ENCODE assay signal across 28 cellular contexts in the genomic region with DNA sequence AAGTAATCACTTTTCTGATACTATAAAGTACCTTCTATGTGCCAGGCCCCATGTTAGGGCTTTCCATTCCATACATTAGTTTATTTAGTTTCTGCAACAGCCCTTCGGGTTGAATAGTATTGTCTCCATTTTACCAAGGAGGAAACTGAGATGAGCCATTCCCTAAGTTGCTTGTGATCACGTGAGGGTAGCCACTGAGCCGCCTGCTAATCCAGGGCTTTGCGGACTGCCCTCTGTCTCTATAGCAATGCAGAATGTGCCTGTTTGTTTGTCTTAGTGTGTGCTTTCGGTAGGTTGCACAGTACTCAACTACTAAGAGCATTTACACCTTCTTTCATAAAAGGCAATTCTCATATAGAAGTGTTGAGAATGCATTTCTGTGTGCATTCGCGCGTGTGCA. TPM values are rescaled to one million over a fixed set of nuclear protein-coding genes. Genes with fewer than 3 reads are reported as not detected.
"Had no signal": no experiment of that assay in that cellular context is flagged by ENCODE, and none has a peak within 500 bp of the region (broad histone marks: within the 10 kb centered on the region; RNA-seq: fewer than 3 reads in every experiment).

No MANE protein-coding gene starts in this region.

- H3K36me3 Mint-ChIP-seq: activated naive CD8-positive, alpha-beta T cell treated with anti-CD3 and anti-CD28 coated beads for 36 hours; mesothelial cell of epicardium had no signal

- H3K4me3 ChIP-seq: adrenal gland, pancreas, psoas muscle, sigmoid colon, stomach, thyroid gland, upper lobe of right lung had no signal

- H3K9me3 ChIP-seq: adrenal gland, pancreas, psoas muscle, sigmoid colon, stomach, thyroid gland, upper lobe of right lung had no signal

- H3K4me3 Mint-ChIP-seq: activated naive CD8-positive, alpha-beta T cell treated with anti-CD3 and anti-CD28 coated beads for 36 hours; endodermal cell; mesothelial cell of epicardium; stimulated activated naive B cell treated with anti-CD40 and anti-IgM and Interleukin-4, amounts not matched to agents 10 μg/mL and 1 μg/mL and 100 μg/mL, for 72 hours had no signal

- H3K4me1 ChIP-seq: foreskin keratinocyte, psoas muscle had no signal

- H3K36me3 ChIP-seq: adrenal gland, brain microvascular endothelial cell, pancreas, sigmoid colon, stomach, thyroid gland, upper lobe of right lung had no signal

- H3K27ac Mint-ChIP-seq: activated naive CD8-positive, alpha-beta T cell treated with anti-CD3 and anti-CD28 coated beads for 36 hours; endodermal cell; mesothelial cell of epicardium; stimulated activated naive B cell treated with anti-CD40 and anti-IgM and Interleukin-4, amounts not matched to agents 10 μg/mL and 1 μg/mL and 100 μg/mL, for 72 hours had no signal

- H3K27me3 ChIP-seq: brain microvascular endothelial cell, thyroid gland had no signal

- H3K9me3 Mint-ChIP-seq: activated naive CD8-positive, alpha-beta T cell treated with anti-CD3 and anti-CD28 coated beads for 36 hours; endodermal cell; mesothelial cell of epicardium; naive B cell; stimulated activated naive B cell treated with anti-CD40 and anti-IgM and Interleukin-4, amounts not matched to agents 10 μg/mL and 1 μg/mL and 100 μg/mL, for 72 hours had no signal

- DNase-seq: activated CD4-positive, alpha-beta T cell treated with anti-CD3 and anti-CD28 coated beads for 48 hours; activated CD4-positive, alpha-beta T cell treated with anti-CD3 and anti-CD28 coated beads, Interleukin-2, amount 50 U/mL, for 48 hours; activated CD8-positive, alpha-beta memory T cell treated with anti-CD3 and anti-CD28 coated beads for 24 hours; activated effector memory CD4-positive, alpha-beta T cell treated with Interleukin-2 at 50 U/mL for 16 hours; activated naive CD4-positive, alpha-beta T cell treated with Interleukin-2 at 50 U/mL for 16 hours; activated naive CD8-positive, alpha-beta T cell treated with anti-CD3 and anti-CD28 coated beads for 36 hours; adrenal gland; brain microvascular endothelial cell; caudate nucleus; cortex of kidney; endodermal cell; foreskin keratinocyte; naive B cell; nucleus accumbens; pancreas; psoas muscle; small intestine; stimulated activated CD4-positive, alpha-beta T cell treated with anti-CD3 and anti-CD28 coated beads, Interleukin-2, amount 100 ng/mL, for 24 hours; stimulated activated naive B cell treated with anti-CD40 and anti-IgM and Interleukin-4, amounts not matched to agents 10 μg/mL and 1 μg/mL and 100 μg/mL, for 72 hours; stomach; thyroid gland; upper lobe of right lung had no signal

- ATAC-seq: activated CD4-positive, CD25-positive, alpha-beta regulatory T cell treated with anti-CD3 and anti-CD28 coated beads, Interleukin-2, amount 50 U/mL, for 24 hours; esophagus mucosa; foreskin keratinocyte; pancreas; psoas muscle; stimulated activated naive B cell treated with anti-CD40 and anti-IgM and Interleukin-4, amounts not matched to agents 10 μg/mL and 1 μg/mL and 100 μg/mL, for 72 hours; upper lobe of right lung had no signal

- H3K27ac ChIP-seq: adrenal gland, brain microvascular endothelial cell, foreskin keratinocyte, pancreas, psoas muscle, sigmoid colon, stomach, thyroid gland, upper lobe of right lung, VCaP had no signal

RNA-seq across cellular contexts. Expression of a gene that starts 5.0 kb away (rescaled TPM):
- polyA plus RNA-seq: neural cell had no signal
